Comparison of ENCODE assay signal across 8 cellular contexts in genomic region chr5:60649288-60649917, GRCh38. TPM values are rescaled to one million over a fixed set of nuclear protein-coding genes. Genes with fewer than 3 reads are reported as not detected.
DNase-seq lines count a peak whose midpoint lies in the region; TF ChIP-seq lines count a peak whose summit lies in the region.

No MANE protein-coding gene starts in this region.

- H3K9me3 ChIP-seq in ascending aorta, result no peaks in the 10 kb centered on the region

- H3K4me1 Mint-ChIP-seq in activated naive CD4-positive, alpha-beta T cell treated with anti-CD3 and anti-CD28 coated beads, Interleukin-2, amount 10 ng/mL, durations not matched to agents 7 days and 5 days, result no peaks in the 10 kb centered on the region

- no peak overlapping the region for H3K27ac Mint-ChIP-seq in activated naive CD4-positive, alpha-beta T cell treated with anti-CD3 and anti-CD28 coated beads, Interleukin-2, amount 10 ng/mL, durations not matched to agents 7 days and 5 days

- H3K4me3 ChIP-seq in KMS-11 (IDR thresholded peaks at IDR 0.05; ENCODE audit: insufficient read depth, low read depth, low read length) (no peak overlapping the region), ascending aorta (no peak overlapping the region)

- H3K27me3 ChIP-seq in KMS-11 (ENCODE audit: insufficient read depth, low read depth) (no peaks in the 10 kb centered on the region), ascending aorta (no peaks in the 10 kb centered on the region)

- no peaks in the 10 kb centered on the region for H4K20me1 ChIP-seq in KMS-11 (ENCODE audit: insufficient read depth)

- TF ChIP-seq CTCF in GM20000 (IDR thresholded peaks at IDR 0.05; ENCODE audit: extremely low read depth, missing control alignments) (peak; percentile 32), KMS-11 (conservative IDR thresholded peaks at IDR 0.05; ENCODE audit: low read depth, low read length) (peak; percentile 82), ascending aorta (IDR thresholded peaks at IDR 0.05) (peak; percentile 7 to 62 (median 49))

- no peaks in the 10 kb centered on the region for H3K27me3 Mint-ChIP-seq in activated naive CD4-positive, alpha-beta T cell treated with anti-CD3 and anti-CD28 coated beads, Interleukin-2, amount 10 ng/mL, durations not matched to agents 7 days and 5 days

- no peaks in the 10 kb centered on the region for H3K36me3 ChIP-seq in KMS-11 (ENCODE audit: insufficient read depth)
- H3K36me3 ChIP-seq in ascending aorta, result no peaks in the 10 kb centered on the region

- CTCF ChIA-PET in activated naive CD4-positive, alpha-beta T cell treated with anti-CD3 and anti-CD28 coated beads, Interleukin-2, amount 10 ng/mL, durations not matched to agents 7 days and 5 days (lab: Charles Lee), result interaction anchor here (0.6 kb wide), 1 partner anchor 21 kb away, joined by 3 read pairs; no protein-coding TSS in a partner anchor

- H3K4me1 ChIP-seq in KMS-11 (ENCODE audit: low read depth, poor library complexity, severe bottlenecking) (no peaks in the 10 kb centered on the region), ascending aorta (no peaks in the 10 kb centered on the region)

- DNase-seq in EH (ENCODE audit: low read depth), result peak; percentile 58
- DNase-seq in GM20000 (ENCODE audit: low spot score), result peak; percentile 53
- no peak for DNase-seq in ascending aorta (ENCODE audit: low spot score in 2 of 2)
- peak; percentile 47 to 67 for DNase-seq in lung microvascular endothelial cell (ENCODE audit: low read depth in 2 of 2)
- DNase-seq in activated naive CD4-positive, alpha-beta T cell treated with anti-CD3 and anti-CD28 coated beads, Interleukin-2, amount 10 ng/mL, durations not matched to agents 7 days and 5 days, result no peak
- no peak for DNase-seq in stimulated activated CD4-positive, alpha-beta T cell treated with anti-CD3 and anti-CD28 coated beads, Interleukin-2, amount 100 ng/mL, for 24 hours
- no peak for DNase-seq in activated CD4-positive, CD25-positive, alpha-beta regulatory T cell treated with anti-CD3 and anti-CD28 coated beads, Interleukin-2, amount 50 U/mL, for 72 hours

- H3K79me2 ChIP-seq in KMS-11 (ENCODE audit: insufficient read depth, low read depth), result no peaks in the 10 kb centered on the region

- H3K27ac ChIP-seq in KMS-11 (no peak overlapping the region), ascending aorta (no peak overlapping the region)

- no peak overlapping the region for H3K4me3 Mint-ChIP-seq in activated naive CD4-positive, alpha-beta T cell treated with anti-CD3 and anti-CD28 coated beads, Interleukin-2, amount 10 ng/mL, durations not matched to agents 7 days and 5 days

- intact Hi-C loops in ascending aorta (cut with DNase I), result loop anchor here (5.0 to 10.0 kb wide), 2 partner anchors 107 to 265 kb away; no protein-coding TSS in a partner anchor

- no peak overlapping the region for H3K4me2 ChIP-seq in KMS-11

- no peak overlapping the region for H2AFZ ChIP-seq in KMS-11 (ENCODE audit: low read depth)

- H3K9me3 Mint-ChIP-seq in activated naive CD4-positive, alpha-beta T cell treated with anti-CD3 and anti-CD28 coated beads, Interleukin-2, amount 10 ng/mL, durations not matched to agents 7 days and 5 days, result peaks cover 3% of the 10 kb centered on the region

- peaks cover 5% of the 10 kb centered on the region for H3K36me3 Mint-ChIP-seq in activated naive CD4-positive, alpha-beta T cell treated with anti-CD3 and anti-CD28 coated beads, Interleukin-2, amount 10 ng/mL, durations not matched to agents 7 days and 5 days

- no peak overlapping the region for H3K9ac ChIP-seq in KMS-11

RNA-seq across cellular contexts. Expression of gene DEPDC1B, which starts 50.6 kb away (rescaled TPM):
- total RNA-seq in ascending aorta, result 2.4 TPM
- total RNA-seq in lung microvascular endothelial cell, result 1.6 and 5.9 TPM in 2 replicates

Comparison
In these comparisons a context has a peak if more than half of its experiments do, and no peak if none do; other contexts are left out.
1. DNase-seq: peak in EH (single experiment), GM20000 (single experiment) and lung microvascular endothelial cell (2 of 2); none in ascending aorta (0 of 2), activated naive CD4-positive, alpha-beta T cell treated with anti-CD3 and anti-CD28 coated beads, Interleukin-2, amount 10 ng/mL, durations not matched to agents 7 days and 5 days (single experiment), stimulated activated CD4-positive, alpha-beta T cell treated with anti-CD3 and anti-CD28 coated beads, Interleukin-2, amount 100 ng/mL, for 24 hours (0 of 2) and activated CD4-positive, CD25-positive, alpha-beta regulatory T cell treated with anti-CD3 and anti-CD28 coated beads, Interleukin-2, amount 50 U/mL, for 72 hours (single experiment).
2. CTCF ChIP-seq: peak in every context shown above with its lines; median percentile 82 in KMS-11; 49 in ascending aorta; 32 in GM20000.